Comparison of ENCODE assay signal across 1 cellular context in the genomic region with DNA sequence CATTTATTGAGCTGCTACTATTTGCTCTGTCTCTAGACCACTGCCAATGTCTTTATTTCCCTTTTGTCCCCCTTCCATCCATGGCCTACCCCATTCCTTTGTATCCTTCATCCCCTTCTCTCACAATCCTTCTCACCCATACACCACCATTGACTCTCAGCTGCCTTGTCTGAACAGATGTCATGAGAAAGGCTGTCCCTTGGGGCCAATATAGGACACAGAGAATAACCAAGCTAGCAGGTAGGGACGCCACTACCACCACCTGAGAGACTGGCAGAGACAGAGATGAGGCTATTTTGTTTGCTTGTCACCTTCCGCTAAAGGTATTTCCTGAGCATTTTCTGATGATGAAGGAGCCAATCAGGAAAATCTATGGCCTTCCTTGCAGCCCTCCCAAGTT.
TF ChIP-seq lines count a peak whose summit lies in the region.

No MANE protein-coding gene starts in this region.

TF ChIP-seq in HepG2, 621 proteins besides CTCF, POLR2A, EP300 and RAD21:
- TF ChIP-seq FOXC1 (CRISPR knock-in tag; IDR thresholded peaks at IDR 0.05; ENCODE audit: borderline replicate concordance) (no peak), MIXL1 (CRISPR knock-in tag; IDR thresholded peaks at IDR 0.05) (no peak), ZNF792 (CRISPR knock-in tag; IDR thresholded peaks at IDR 0.05) (no peak), ATF7 (IDR thresholded peaks at IDR 0.05) (no peak), ATF7 (CRISPR knock-in tag; IDR thresholded peaks at IDR 0.05) (no peak), PRMT3 (CRISPR knock-in tag; IDR thresholded peaks at IDR 0.05; ENCODE audit: borderline replicate concordance, low read depth) (no peak), NR2F2 (IDR thresholded peaks at IDR 0.05; ENCODE audit: borderline replicate concordance, low read depth) (no peak)
- TF ChIP-seq, protein P1, sequence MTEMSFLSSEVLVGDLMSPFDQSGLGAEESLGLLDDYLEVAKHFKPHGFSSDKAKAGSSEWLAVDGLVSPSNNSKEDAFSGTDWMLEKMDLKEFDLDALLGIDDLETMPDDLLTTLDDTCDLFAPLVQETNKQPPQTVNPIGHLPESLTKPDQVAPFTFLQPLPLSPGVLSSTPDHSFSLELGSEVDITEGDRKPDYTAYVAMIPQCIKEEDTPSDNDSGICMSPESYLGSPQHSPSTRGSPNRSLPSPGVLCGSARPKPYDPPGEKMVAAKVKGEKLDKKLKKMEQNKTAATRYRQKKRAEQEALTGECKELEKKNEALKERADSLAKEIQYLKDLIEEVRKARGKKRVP (CRISPR knock-in tag; IDR thresholded peaks at IDR 0.05) = no peak
